In genomic region chr1:66375125-66375524, GRCh38 we compare ENCODE assay signal across 11 cellular contexts.
DNase-seq lines count a peak whose midpoint lies in the region; ATAC-seq and TF ChIP-seq lines count a peak whose summit lies in the region.
"Had no signal": no experiment of that assay in that cellular context is flagged by ENCODE, and none has a peak within 500 bp of the region (broad histone marks: within the 10 kb centered on the region; RNA-seq: fewer than 3 reads in every experiment).

No MANE protein-coding gene starts in this region.

- no peak overlapping the region for H2AFZ ChIP-seq in PC-3 (ENCODE audit: low read length)

- peak overlapping the region; percentile 92 to 97 for H3K27ac Mint-ChIP-seq in activated naive CD4-positive, alpha-beta T cell treated with anti-CD3 and anti-CD28 coated beads, Interleukin-2, amount 50 U/mL, for 72 hours

- no peaks in the 10 kb centered on the region for H4K20me1 ChIP-seq in PC-3 (ENCODE audit: low read length)

- 0 out of 2 replicates have a peak, but pooled peaks cover 3% of the 10 kb centered on the region for H3K9me2 ChIP-seq in PC-3 (replicated peaks; ENCODE audit: low read length)

- H3K79me2 ChIP-seq in PC-3 (ENCODE audit: low read length), result no peaks in the 10 kb centered on the region

- no TSS peak for BruUV-seq in PC-3 (replicated peaks; lab: Mats Ljungman, UMichigan)

- no peaks in the 10 kb centered on the region for H3F3A ChIP-seq in PC-3 (ENCODE audit: low read length, unreplicated experiment)

- peaks cover 28% of the 10 kb centered on the region for H3K4me1 ChIP-seq in PC-3 (ENCODE audit: insufficient read depth, low read length)

- H3K27me3 ChIP-seq in PC-3 (ENCODE audit: low read length), result no peaks in the 10 kb centered on the region
- H3K27me3 ChIP-seq: ascending aorta had no signal

- H3K4me2 ChIP-seq in PC-3 (ENCODE audit: low read length), result 0 out of 2 replicates have a peak overlapping the region, but pooled peaks have one; percentile 17

- CTCF ChIA-PET in PC-3 (lab: Charles Lee), result interaction anchor here (0.5 kb wide), 1 partner anchor 59 kb away, joined by 5 read pairs; no protein-coding TSS in a partner anchor

- no peaks in the 10 kb centered on the region for H3K36me3 ChIP-seq in PC-3 (ENCODE audit: low read depth, low read length)

- intact Hi-C loops in PC-3 (cut with micrococcal nuclease), result loop anchor here (2.0 kb wide), 1 partner anchor 88 kb away; no protein-coding TSS in a partner anchor

- POLR2A ChIA-PET in PC-3 (lab: Charles Lee; ENCODE audit: unreplicated experiment), result no interaction called here

- peak overlapping the region; percentile 45 for H3K27ac ChIP-seq in PC-3 (ENCODE audit: low read length)
- peak overlapping the region; percentile 35 for H3K27ac ChIP-seq in substantia nigra (ENCODE audit: low read depth, low read length, poor library complexity, severe bottlenecking)
- H3K27ac ChIP-seq: C4-2B, VCaP had no signal

- no peak for DNase-seq in activated naive CD4-positive, alpha-beta T cell treated with anti-CD3 and anti-CD28 coated beads, Interleukin-2, amount 50 U/mL, for 72 hours (ENCODE audit: low spot score in 2 of 2)
- no peak for DNase-seq in activated naive CD4-positive, alpha-beta T cell (lab: John Stamatoyannopoulos, UW)
- DNase-seq in PC-3 (no peak), substantia nigra (lab: John Stamatoyannopoulos, UW) (no peak), left lobe of liver (ENCODE audit: low spot score) (no peak)
- DNase-seq in stimulated activated CD4-positive, alpha-beta T cell treated with anti-CD3 and anti-CD28 coated beads, Interleukin-4, amount 100 ng/mL, for 1 hour, result no peak

- H3K4me3 ChIP-seq in PC-3 (ENCODE audit: low read length), result no peak overlapping the region
- H3K4me3 ChIP-seq: ascending aorta had no signal

- peaks cover 31 to 33% of the 10 kb centered on the region in 2 donors for H3K36me3 Mint-ChIP-seq in activated naive CD4-positive, alpha-beta T cell treated with anti-CD3 and anti-CD28 coated beads, Interleukin-2, amount 50 U/mL, for 72 hours

- no peaks in the 10 kb centered on the region for H3K9me3 ChIP-seq in PC-3 (ENCODE audit: low read length)
- H3K9me3 ChIP-seq: ascending aorta had no signal

- H3K9ac ChIP-seq in PC-3 (ENCODE audit: low read length), result no peak overlapping the region

- ATAC-seq in activated naive CD4-positive, alpha-beta T cell treated with anti-CD3 and anti-CD28 coated beads, Interleukin-2, amount 50 U/mL, for 72 hours, result no peak
- no peak for ATAC-seq in PC-3
- ATAC-seq in esophagus mucosa, result peak; percentile 16
- ATAC-seq in left lobe of liver, result no peak
- ATAC-seq in HG03175 (IDR thresholded peaks at IDR 0.05; ENCODE audit: unreplicated experiment), result no peak

- peaks cover 0 to 7% of the 10 kb centered on the region in 2 donors for H3K9me3 Mint-ChIP-seq in activated naive CD4-positive, alpha-beta T cell treated with anti-CD3 and anti-CD28 coated beads, Interleukin-2, amount 50 U/mL, for 72 hours

- no peak for TF ChIP-seq CTCF in PC-3 (conservative IDR thresholded peaks at IDR 0.05; ENCODE audit: low read depth, low read length)
